8 cellular contexts compared by ENCODE assay signal in genomic region chr4:49149006-49149975, GRCh38.
DNase-seq lines count a peak whose midpoint lies in the region; ATAC-seq, FAIRE-seq and TF ChIP-seq lines count a peak whose summit lies in the region.
"Not testable (repeated sequence)": the region's sequence is repeated elsewhere in the genome, so short reads cannot be mapped to it uniquely, and the experiment has no call there.

No MANE protein-coding gene starts in this region.

- H3K4me1 Mint-ChIP-seq in activated CD8-positive, alpha-beta T cell treated with anti-CD3 and anti-CD28 coated beads for 36 hours (ENCODE audit: low read depth), result not testable (repeated sequence)

- H3K9me1 ChIP-seq in keratinocyte (ENCODE audit: control insufficient read depth, extremely low read depth, insufficient read depth, low read length), result not testable (repeated sequence)

- H3K27ac ChIP-seq in HUES48 (ENCODE audit: low read depth, low read length); keratinocyte (ENCODE audit: control insufficient read depth, insufficient read depth, low read length); gastrocnemius medialis: not testable (repeated sequence)

- not testable (repeated sequence) for H3K4me2 ChIP-seq in keratinocyte (ENCODE audit: control insufficient read depth, extremely low read depth, insufficient read depth, low read depth, low read length)

- FAIRE-seq in keratinocyte (lab: Jason Lieb, UNC), result not testable (repeated sequence)

- H3K27me3 ChIP-seq in HUES48 (ENCODE audit: control insufficient read depth, insufficient read depth, low read length); keratinocyte (ENCODE audit: control insufficient read depth, extremely low read depth, insufficient read depth, low read length); gastrocnemius medialis: not testable (repeated sequence)

- H3K4me1 ChIP-seq in HUES48 (ENCODE audit: control insufficient read depth, insufficient read depth, low read length); keratinocyte (ENCODE audit: control insufficient read depth, extremely low read depth, insufficient read depth, low read length); gastrocnemius medialis: not testable (repeated sequence)

- H3K36me3 ChIP-seq in HUES48 (ENCODE audit: control insufficient read depth, insufficient read depth, low read length); keratinocyte (ENCODE audit: control insufficient read depth in 2 of 2, extremely low read depth in 1 of 2, insufficient read depth in 2 of 2, low read length in 2 of 2); gastrocnemius medialis: not testable (repeated sequence)

- POLR2A ChIA-PET in activated CD8-positive, alpha-beta T cell treated with anti-CD3 and anti-CD28 coated beads for 36 hours (lab: Charles Lee), result not testable (repeated sequence)

- H3K4me3 Mint-ChIP-seq in activated CD8-positive, alpha-beta T cell treated with anti-CD3 and anti-CD28 coated beads for 36 hours, result not testable (repeated sequence)

- H3K79me2 ChIP-seq in keratinocyte (ENCODE audit: control insufficient read depth, insufficient read depth, low read length), result not testable (repeated sequence)

- H3K27ac Mint-ChIP-seq in activated CD8-positive, alpha-beta T cell treated with anti-CD3 and anti-CD28 coated beads for 36 hours, result not testable (repeated sequence)

- H3K9me3 Mint-ChIP-seq in activated CD8-positive, alpha-beta T cell treated with anti-CD3 and anti-CD28 coated beads for 36 hours, result peaks cover 69% of the 10 kb centered on the region

- intact Hi-C loops in activated CD8-positive, alpha-beta T cell treated with anti-CD3 and anti-CD28 coated beads for 36 hours (cut with micrococcal nuclease); gastrocnemius medialis (cut with DNase I; ENCODE audit: low total_unique reads): not testable (repeated sequence)

- H3K27me3 Mint-ChIP-seq in activated CD8-positive, alpha-beta T cell treated with anti-CD3 and anti-CD28 coated beads for 36 hours, result not testable (repeated sequence)

- dilution Hi-C loops in keratinocyte (cut with MboI; ENCODE audit: extremely low pct_ligation_motif_present, low sequenced_read_pairs), result not testable (repeated sequence)

- peak overlapping the region; percentile 3; the same call in 1 of the 2 replicates for H3K4me3 ChIP-seq in HUES48 (ENCODE audit: low read depth, low read length)
- H3K4me3 ChIP-seq in epithelial cell of proximal tubule (ENCODE audit: low read depth, low read length); keratinocyte (ENCODE audit: control insufficient read depth in 2 of 3, extremely low read depth in 1 of 3, insufficient read depth in 2 of 3, low read depth in 1 of 3, low read length in 3 of 3); gastrocnemius medialis: not testable (repeated sequence)

- TF ChIP-seq POLR2A in gastrocnemius medialis (IDR thresholded peaks at IDR 0.05), result not testable (repeated sequence)

- ATAC-seq in GM19467 (IDR thresholded peaks at IDR 0.05; ENCODE audit: unreplicated experiment) (peak; percentile 75), HG02938 (IDR thresholded peaks at IDR 0.05; ENCODE audit: unreplicated experiment) (peak; percentile 72), gastrocnemius medialis (peak; percentile 84 to 92)
- peak; percentile 75 for ATAC-seq in activated CD8-positive, alpha-beta T cell treated with anti-CD3 and anti-CD28 coated beads for 36 hours

- in situ Hi-C loops in gastrocnemius medialis (cut with MboI; ENCODE audit: low sequenced_read_pairs in 4 of 4), result not testable (repeated sequence)

- not testable (repeated sequence) for H3K9ac ChIP-seq in HUES48 (ENCODE audit: low read depth, low read length); keratinocyte (ENCODE audit: control insufficient read depth, extremely low read depth, insufficient read depth, low read length)

- H2AFZ ChIP-seq in keratinocyte (ENCODE audit: control insufficient read depth, low read length), result not testable (repeated sequence)

- peak; percentile 75 for DNase-seq in Daoy (ENCODE audit: low read depth)
- DNase-seq in activated CD8-positive, alpha-beta T cell treated with anti-CD3 and anti-CD28 coated beads for 36 hours, result not testable (repeated sequence)
- DNase-seq in epithelial cell of proximal tubule (ENCODE audit: low read depth), result peak; percentile 92
- DNase-seq in keratinocyte (ENCODE audit: low read depth, low spot score), result peak; percentile 61
- DNase-seq in gastrocnemius medialis, result peak in 1 of 2 donors; percentile 21

- CTCF ChIA-PET in activated CD8-positive, alpha-beta T cell treated with anti-CD3 and anti-CD28 coated beads for 36 hours (lab: Charles Lee), result not testable (repeated sequence)

- TF ChIP-seq CTCF in activated CD8-positive, alpha-beta T cell treated with anti-CD3 and anti-CD28 coated beads for 36 hours (IDR thresholded peaks at IDR 0.05); epithelial cell of proximal tubule (conservative IDR thresholded peaks at IDR 0.05; ENCODE audit: low read depth, low read length); keratinocyte (optimal IDR thresholded peaks at IDR 0.05 in 1 of 3, IDR thresholded peaks at IDR 0.05 in 1 of 3, conservative IDR thresholded peaks at IDR 0.05 in 1 of 3; ENCODE audit: extremely low read depth in 1 of 3, insufficient read depth in 2 of 3, low read length in 3 of 3); gastrocnemius medialis (IDR thresholded peaks at IDR 0.05 in 4 of 5, conservative IDR thresholded peaks at IDR 0.05 in 1 of 5): not testable (repeated sequence)

- H3K36me3 Mint-ChIP-seq in activated CD8-positive, alpha-beta T cell treated with anti-CD3 and anti-CD28 coated beads for 36 hours (ENCODE audit: low read depth), result peaks cover 60% of the 10 kb centered on the region

- not testable (repeated sequence) for H4K20me1 ChIP-seq in keratinocyte (ENCODE audit: control insufficient read depth, extremely low read depth, insufficient read depth, low read length)

- H3K9me3 ChIP-seq in HUES48 (ENCODE audit: control insufficient read depth, insufficient read depth, low read length) (peaks cover 97% of the 10 kb centered on the region), keratinocyte (ENCODE audit: control insufficient read depth, low read depth, low read length) (peaks cover 62% of the 10 kb centered on the region)
- H3K9me3 ChIP-seq in gastrocnemius medialis, result not testable (repeated sequence)
